16 cellular contexts compared by ENCODE assay signal in the genomic region with DNA sequence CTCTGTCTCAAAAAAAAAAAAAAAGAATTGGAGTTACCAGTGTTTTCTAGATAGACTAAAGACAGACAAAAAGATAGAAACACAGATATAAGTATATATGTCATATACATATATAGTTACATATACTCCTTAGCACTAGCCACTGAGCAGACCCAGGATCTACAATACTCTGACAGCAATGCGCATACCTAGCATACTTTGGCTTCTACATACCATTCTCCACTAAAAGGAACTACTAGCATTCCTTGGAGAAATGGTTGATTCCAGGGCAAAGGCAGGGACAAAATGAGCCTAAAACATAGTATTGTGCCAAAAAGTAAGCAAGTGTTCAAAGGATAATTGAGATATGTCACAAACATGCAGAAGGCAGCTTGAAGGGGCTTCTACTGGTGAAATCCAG. TPM values are rescaled to one million over a fixed set of nuclear protein-coding genes. Genes with fewer than 3 reads are reported as not detected.
A peak's percentile ranks its signal among the peaks of the same experiment; 100 is the strongest.
DNase-seq lines count a peak whose midpoint lies in the region; ATAC-seq and TF ChIP-seq lines count a peak whose summit lies in the region.
"Had no signal": no experiment of that assay in that cellular context is flagged by ENCODE, and none has a peak within 500 bp of the region (broad histone marks: within the 10 kb centered on the region; RNA-seq: fewer than 3 reads in every experiment).

No MANE protein-coding gene starts in this region.

- peaks cover 12% of the 10 kb centered on the region for H3K4me1 ChIP-seq in adipocyte (ENCODE audit: control insufficient read depth, insufficient read depth, low read length)
- no peaks in the 10 kb centered on the region for H3K4me1 ChIP-seq in testis

- POLR2A ChIA-PET in AG04449 (lab: Yijun Ruan, JAX), result no interaction called here

- CTCF ChIA-PET in AG04449 (lab: Yijun Ruan, JAX), result no interaction called here

- TF ChIP-seq CTCF in AG04449 (IDR thresholded peaks at IDR 0.05; ENCODE audit: insufficient read depth, low read length, missing control alignments), result no peak
- no peak for TF ChIP-seq CTCF in fibroblast of pulmonary artery (IDR thresholded peaks at IDR 0.05; ENCODE audit: low read length, missing control alignments)
- TF ChIP-seq CTCF in nephron progenitor cell (IDR thresholded peaks at IDR 0.05), result no peak
- no peak for TF ChIP-seq CTCF in testis (IDR thresholded peaks at IDR 0.05)

- no peak overlapping the region for H3K4me3 ChIP-seq in AG04449 (ENCODE audit: low read depth, low read length)
- no peak overlapping the region for H3K4me3 ChIP-seq in adipocyte (ENCODE audit: low read length)
- H3K4me3 ChIP-seq in fibroblast of pulmonary artery (replicated peaks; ENCODE audit: low read depth, low read length), result no peak overlapping the region
- no peak overlapping the region for H3K4me3 ChIP-seq in testis
- H3K4me3 ChIP-seq: HAP-1 had no signal

- WGBS in testis, 2 donors, result 100% methylated on average over 1 of the region's 1 CpG

- peaks cover 4% of the 10 kb centered on the region for H3K36me3 ChIP-seq in adipocyte (ENCODE audit: control insufficient read depth, insufficient read depth, low read length, severe bottlenecking)
- H3K36me3 ChIP-seq in testis (ENCODE audit: low read depth, missing control alignments), result no peaks in the 10 kb centered on the region
- H3K36me3 ChIP-seq: HAP-1 had no signal

- H3K4me1 Mint-ChIP-seq in nephron progenitor cell, result no peaks in the 10 kb centered on the region

- intact Hi-C loops in testis (cut with DNase I; ENCODE audit: low total_unique reads), result no loop called here

- H3K4me3 Mint-ChIP-seq in nephron progenitor cell, result no peak overlapping the region
- H3K4me3 Mint-ChIP-seq: CD4-positive, CD25-positive, alpha-beta regulatory T cell; IgD-negative memory B cell had no signal

- no peak overlapping the region for H3K27ac Mint-ChIP-seq in nephron progenitor cell
- H3K27ac Mint-ChIP-seq: IgD-negative memory B cell had no signal

- no peak for TF ChIP-seq POLR2A in testis (IDR thresholded peaks at IDR 0.05)

- no peak overlapping the region for H3K27ac ChIP-seq in testis

- no peaks in the 10 kb centered on the region for H3K27me3 ChIP-seq in adipocyte (replicated peaks; ENCODE audit: control insufficient read depth, insufficient read depth, low read length)
- H3K27me3 ChIP-seq in testis, result no peaks in the 10 kb centered on the region

- peaks cover 4% of the 10 kb centered on the region for H3K9me3 Mint-ChIP-seq in nephron progenitor cell

- DNase-seq in AG04449 (ENCODE audit: low read depth, low spot score) (peak; percentile 37), GM04503 (ENCODE audit: low read depth) (peak; percentile 7), adipocyte (ENCODE audit: low read depth) (peak; percentile 45), fibroblast of pulmonary artery (ENCODE audit: low read depth) (peak; percentile 36), nephron progenitor cell (no peak), testis (no peak), DMS53 (lab: John Stamatoyannopoulos, UW) (no peak)
- DNase-seq: CD4-positive, CD25-positive, alpha-beta regulatory T cell; MV-4-11; NCI-H1417 treated with DMSO at 0.1 percent for 48 hours; NCI-H2029; NCI-H524; SHP77 treated with DMSO at 0.1 percent for 48 hours had no signal

- peaks cover 4% of the 10 kb centered on the region for H3K27me3 Mint-ChIP-seq in nephron progenitor cell (ENCODE audit: low read depth, poor library complexity)
- H3K27me3 Mint-ChIP-seq: CD4-positive, CD25-positive, alpha-beta regulatory T cell had no signal

- H3K9me3 ChIP-seq in adipocyte (ENCODE audit: control insufficient read depth, low read length), result no peaks in the 10 kb centered on the region
- no peaks in the 10 kb centered on the region for H3K9me3 ChIP-seq in testis
- H3K9me3 ChIP-seq: HAP-1 had no signal

- no peak overlapping the region for H3K9ac ChIP-seq in adipocyte (ENCODE audit: low read length)

- no peaks in the 10 kb centered on the region for H3K36me3 Mint-ChIP-seq in nephron progenitor cell (ENCODE audit: low read depth)
- H3K36me3 Mint-ChIP-seq: IgD-negative memory B cell had no signal

- ATAC-seq in HG03159 (IDR thresholded peaks at IDR 0.05; ENCODE audit: unreplicated experiment), result no peak

RNA-seq across cellular contexts. Expression of a gene that starts 22.7 kb away (rescaled TPM):
- 10 to 100 TPM; 20.9 to 22.7 TPM for total RNA-seq in testis
- 22.2 TPM for polyA plus RNA-seq in testis (ENCODE audit: insufficient read depth, low read depth, low replicate concordance)

Comparison
In these comparisons a context has a peak if more than half of its experiments do, and no peak if none do; other contexts are left out.
1. DNase-seq: peak in AG04449 (single experiment), GM04503 (single experiment), adipocyte (single experiment) and fibroblast of pulmonary artery (single experiment); none in nephron progenitor cell (single experiment), testis (single experiment) and DMS53 (single experiment).